Comparison of ENCODE assay signal across 9 cellular contexts in the genomic region with DNA sequence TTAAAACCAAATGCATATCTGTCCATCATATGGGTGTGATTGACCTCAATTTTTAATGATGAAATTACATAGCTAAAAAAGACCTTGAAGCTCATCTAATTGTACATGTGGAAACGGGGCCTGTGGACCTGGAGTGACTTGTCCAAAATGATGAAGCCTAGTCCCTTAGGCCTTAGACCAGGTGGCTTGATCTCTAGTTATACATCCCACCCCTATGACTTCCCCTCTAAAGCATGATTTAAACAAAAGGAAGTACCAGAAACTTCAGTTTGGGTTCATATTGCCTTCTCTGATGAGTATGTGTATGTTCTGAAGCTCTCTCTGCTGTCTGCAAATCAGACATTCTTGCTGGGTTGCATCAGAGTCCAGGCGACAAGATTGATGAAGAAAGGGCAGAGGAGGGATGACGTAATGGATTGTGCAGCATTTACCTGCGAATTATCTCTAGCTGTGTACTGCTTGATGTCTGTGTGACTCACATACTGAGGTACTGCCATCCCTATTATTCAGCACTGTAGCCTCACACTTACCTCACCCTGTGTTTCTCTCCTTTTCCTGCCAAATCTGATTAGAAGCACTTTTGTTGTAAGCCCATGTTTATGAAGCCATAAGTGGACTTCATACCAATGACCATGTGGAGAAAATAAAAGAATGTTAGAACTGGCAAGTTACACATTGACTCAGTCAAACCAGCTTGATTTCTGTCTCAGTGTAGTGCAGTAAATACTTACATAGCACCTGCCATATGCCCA.
DNase-seq lines count a peak whose midpoint lies in the region; ATAC-seq, FAIRE-seq and TF ChIP-seq lines count a peak whose summit lies in the region.
"Had no signal": no experiment of that assay in that cellular context is flagged by ENCODE, and none has a peak within 500 bp of the region (broad histone marks: within the 10 kb centered on the region; RNA-seq: fewer than 3 reads in every experiment).

No MANE protein-coding gene starts in this region.

- no peaks in the 10 kb centered on the region for H3K27me3 Mint-ChIP-seq in endodermal cell (ENCODE audit: insufficient read depth)

- FAIRE-seq in kidney (lab: Jason Lieb, UNC), result no peak

- peak; percentile 25 for DNase-seq in AG09319 (ENCODE audit: extremely low read depth, low read depth)
- peak; percentile 90 for DNase-seq in HT1080 (ENCODE audit: low read depth)
- peak; percentile 28 to 66 (median 46) for DNase-seq in body of pancreas
- no peak for DNase-seq in lung (ENCODE audit: low spot score)
- no peak for DNase-seq in endodermal cell
- no peak for DNase-seq in KBM-7
- no peak for DNase-seq in kidney
- DNase-seq: RPMI8226 had no signal

- H3K36me3 Mint-ChIP-seq in endodermal cell (ENCODE audit: low read depth), result no peaks in the 10 kb centered on the region

- H3K36me3 ChIP-seq in body of pancreas (replicated peaks in 1 of 2; ENCODE audit: insufficient read depth in 1 of 2, low read depth in 2 of 2), result no peaks in the 10 kb centered on the region
- no peaks in the 10 kb centered on the region for H3K36me3 ChIP-seq in lung (ENCODE audit: control insufficient read depth in 2 of 2, insufficient read depth in 2 of 2, low read length in 2 of 2)
- no peaks in the 10 kb centered on the region for H3K36me3 ChIP-seq in endodermal cell (ENCODE audit: control insufficient read depth, insufficient read depth, low read length)
- H3K36me3 ChIP-seq in kidney (ENCODE audit: control insufficient read depth in 1 of 2, insufficient read depth in 2 of 2, low read length in 2 of 2), result no peaks in the 10 kb centered on the region

- H3K9ac ChIP-seq in endodermal cell (ENCODE audit: extremely low read depth, low read length, poor library complexity, severe bottlenecking) (no peak overlapping the region), kidney (ENCODE audit: low read length in 2 of 2) (no peak overlapping the region)

- H3K4me3 Mint-ChIP-seq in endodermal cell, result no peak overlapping the region

- intact Hi-C loops in body of pancreas (cut with DNase I), result no loop called here
- intact Hi-C loops in kidney (cut with DNase I), result no loop called here

- in situ Hi-C loops in KBM-7 (cut with MboI; ENCODE audit: low pct_unique_long_range_greater_than_20kb, low sequenced_read_pairs), result no loop called here

- ATAC-seq in body of pancreas (peak; percentile 92), lung (ENCODE audit: insufficient read depth, low FRiP score) (peak; percentile 47), HG03457 (IDR thresholded peaks at IDR 0.05; ENCODE audit: unreplicated experiment) (no peak)

- H3K27ac ChIP-seq in body of pancreas, result peak overlapping the region; percentile 45 to 64 (median 58)
- peak overlapping the region in 1 of 2 donors; percentile 52 for H3K27ac ChIP-seq in lung (ENCODE audit: low read depth in 1 of 2, low read length in 1 of 2)
- H3K27ac ChIP-seq in endodermal cell (ENCODE audit: low read depth, low read length), result no peak overlapping the region
- no peak overlapping the region for H3K27ac ChIP-seq in kidney (ENCODE audit: low read depth in 2 of 2, low read length in 2 of 2)

- H3K9me3 Mint-ChIP-seq in endodermal cell, result peaks cover 2% of the 10 kb centered on the region

- 46 to 56% methylated on average over 4 of the region's 4 CpGs for WGBS in body of pancreas, 2 donors
- WGBS in lung, 2 donors, result 45 to 67% methylated on average over 4 of the region's 4 CpGs
- WGBS in endodermal cell (ENCODE audit: insufficient coverage in 1 of 2, insufficient read length in 1 of 2), 2 experiments, result 93% methylated on average over 4 of the region's 4 CpGs

- H3K9me3 ChIP-seq in body of pancreas, result no peaks in the 10 kb centered on the region
- no peaks in the 10 kb centered on the region for H3K9me3 ChIP-seq in lung (ENCODE audit: control insufficient read depth in 2 of 2, insufficient read depth in 1 of 2, low read length in 1 of 2)
- H3K9me3 ChIP-seq in endodermal cell (ENCODE audit: control insufficient read depth, low read length), result no peaks in the 10 kb centered on the region
- H3K9me3 ChIP-seq in kidney (ENCODE audit: control insufficient read depth in 1 of 2, low read length in 2 of 2), result no peaks in the 10 kb centered on the region

- no peak overlapping the region for H3K27ac Mint-ChIP-seq in endodermal cell

- H3K4me1 ChIP-seq in body of pancreas (peaks cover 51% of the 10 kb centered on the region), lung (ENCODE audit: control insufficient read depth in 2 of 2, insufficient read depth in 2 of 2, low read length in 2 of 2) (peaks cover 0 to 25% of the 10 kb centered on the region in 2 donors), endodermal cell (ENCODE audit: control insufficient read depth, insufficient read depth, low read length) (no peaks in the 10 kb centered on the region), kidney (ENCODE audit: control insufficient read depth in 1 of 2, insufficient read depth in 1 of 2, low read depth in 1 of 2, low read length in 2 of 2) (peaks cover 9 to 10% of the 10 kb centered on the region in 2 donors)

- TF ChIP-seq POLR2A in body of pancreas (IDR thresholded peaks at IDR 0.05), result no peak

- H3K4me3 ChIP-seq in body of pancreas (no peak overlapping the region), lung (no peak overlapping the region), endodermal cell (ENCODE audit: low read length) (no peak overlapping the region), kidney (ENCODE audit: low read length in 2 of 2) (peak overlapping the region in 1 of 2 donors; percentile 7)

- peaks cover 20% of the 10 kb centered on the region for H3K4me1 Mint-ChIP-seq in endodermal cell

- TF ChIP-seq CTCF in AG09319 (IDR thresholded peaks at IDR 0.05; ENCODE audit: low read depth, low read length) (no peak), body of pancreas (IDR thresholded peaks at IDR 0.05) (no peak), lung (IDR thresholded peaks at IDR 0.05; ENCODE audit: control extremely low read depth, extremely low read depth) (no peak), endodermal cell (conservative IDR thresholded peaks at IDR 0.05) (no peak), kidney (IDR thresholded peaks at IDR 0.05; ENCODE audit: borderline replicate concordance, extremely low read depth, insufficient read depth) (no peak)

- no peaks in the 10 kb centered on the region for H3K27me3 ChIP-seq in body of pancreas
- H3K27me3 ChIP-seq in lung (ENCODE audit: control insufficient read depth, insufficient read depth), result no peaks in the 10 kb centered on the region
- H3K27me3 ChIP-seq in endodermal cell (ENCODE audit: control insufficient read depth, insufficient read depth, low read length, poor library complexity, severe bottlenecking), result no peaks in the 10 kb centered on the region

Comparison
In these comparisons a context has a peak if more than half of its experiments do, and no peak if none do; other contexts are left out.
1. DNase-seq: peak in AG09319 (single experiment), HT1080 (single experiment) and body of pancreas (4 of 4); none in lung (single experiment), endodermal cell (single experiment), KBM-7 (single experiment) and kidney (single experiment).
2. H3K27ac ChIP-seq: peak in body of pancreas (4 of 4); none in endodermal cell (single experiment) and kidney (0 of 2).